In the genomic region with DNA sequence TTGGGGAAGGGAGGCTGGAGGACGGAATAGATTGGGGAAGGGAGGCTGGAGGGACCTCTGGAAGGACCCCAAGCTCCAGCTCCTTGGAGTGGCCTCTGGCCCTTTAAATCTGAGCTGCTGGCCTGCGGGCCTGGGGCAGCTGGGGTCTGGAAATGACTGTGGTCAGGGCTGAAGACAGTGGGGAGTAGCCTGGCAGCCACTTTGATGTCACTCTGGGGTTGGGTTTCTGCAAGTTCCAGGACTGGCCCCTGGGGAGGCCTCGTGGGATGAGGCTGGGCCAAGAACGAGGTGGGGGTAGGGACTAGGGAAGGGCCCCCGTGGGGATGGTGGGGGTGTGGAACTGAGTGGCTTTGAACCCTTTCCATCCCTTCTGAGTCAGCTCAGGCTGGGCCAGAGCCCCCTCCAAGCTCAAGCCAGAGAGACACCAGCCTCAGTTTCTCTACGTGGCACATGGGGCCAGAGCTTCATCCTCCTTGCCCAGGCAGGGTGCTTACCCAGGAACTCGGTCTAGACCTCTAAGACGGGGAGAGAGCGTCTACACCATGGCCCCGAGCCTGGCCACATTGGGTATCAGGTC, we compare ENCODE assay signal across 1 cellular context.
TF ChIP-seq lines count a peak whose summit lies in the region.

No MANE protein-coding gene starts in this region.

TF ChIP-seq in IMR-90, 13 proteins besides CTCF, POLR2A, EP300 and RAD21:
- TF ChIP-seq MAZ (IDR thresholded peaks at IDR 0.05; ENCODE audit: borderline replicate concordance, low read depth, low read length) (no peak), FOS (IDR thresholded peaks at IDR 0.05; ENCODE audit: low read depth, low read length) (no peak), RCOR1 (IDR thresholded peaks at IDR 0.05; ENCODE audit: insufficient replicate concordance, low read length) (no peak), CHD1 (IDR thresholded peaks at IDR 0.05; ENCODE audit: low read depth, low read length) (no peak), MXI1 (IDR thresholded peaks at IDR 0.05; ENCODE audit: borderline replicate concordance, low read depth, low read length) (no peak), USF2 (IDR thresholded peaks at IDR 0.05; ENCODE audit: low read depth, low read length) (no peak), RFX5 (IDR thresholded peaks at IDR 0.05; ENCODE audit: low read depth, low read length) (no peak), SMC3 (IDR thresholded peaks at IDR 0.05; ENCODE audit: low read depth, low read length) (no peak), MAFK (IDR thresholded peaks at IDR 0.05; ENCODE audit: low read depth, low read length) (no peak), NFE2L2 (IDR thresholded peaks at IDR 0.05; ENCODE audit: low read depth, low read length) (no peak), CEBPB (IDR thresholded peaks at IDR 0.05; ENCODE audit: low read depth, low read length) (no peak), BHLHE40 (IDR thresholded peaks at IDR 0.05; ENCODE audit: low read depth, low read length) (no peak), ELK1 (IDR thresholded peaks at IDR 0.05; ENCODE audit: borderline replicate concordance, low read depth, low read length) (no peak)
